3 cellular contexts compared by ENCODE assay signal in the genomic region with DNA sequence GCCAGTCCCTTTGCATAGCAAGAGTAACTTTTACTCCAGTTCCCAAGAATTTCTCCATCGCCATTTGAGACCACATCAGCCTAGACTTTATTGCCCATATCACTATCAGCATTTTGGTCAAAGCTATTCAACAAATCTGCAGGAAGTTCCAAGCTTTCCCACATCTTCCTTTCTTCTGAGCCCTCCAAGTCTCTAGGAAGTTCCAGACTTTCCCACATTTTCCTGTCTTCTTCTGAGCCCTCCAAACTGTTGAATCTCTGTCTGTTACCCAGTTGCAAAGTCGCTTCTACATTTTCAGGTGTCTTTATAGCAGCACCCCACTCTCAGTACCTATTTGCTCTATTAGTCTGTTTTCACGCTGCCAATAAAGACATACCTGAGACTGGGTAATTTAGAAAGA.
DNase-seq lines count a peak whose midpoint lies in the region; ATAC-seq, FAIRE-seq and TF ChIP-seq lines count a peak whose summit lies in the region.
"Not testable (repeated sequence)": the region's sequence is repeated elsewhere in the genome, so short reads cannot be mapped to it uniquely, and the experiment has no call there.

No MANE protein-coding gene starts in this region.

- H3K9me3 Mint-ChIP-seq in nephron progenitor cell; progenitor cell of endocrine pancreas (ENCODE audit: low read depth): not testable (repeated sequence)

- WGBS in K562 (ENCODE audit: insufficient coverage, low coverage, missing lambda C conversion rate) = 56% methylated on average over 3 of the region's 3 CpGs

- not testable (repeated sequence) for H3K27me3 Mint-ChIP-seq in nephron progenitor cell (ENCODE audit: low read depth, poor library complexity); progenitor cell of endocrine pancreas

- BruUV-seq in K562 (replicated peaks; lab: Mats Ljungman, UMichigan) = not testable (repeated sequence)

- TF ChIP-seq EP300 in K562 (IDR thresholded peaks at IDR 0.05; ENCODE audit: low read length) = not testable (repeated sequence)

- intact Hi-C loops in K562 (cut with micrococcal nuclease) = not testable (repeated sequence)

- not testable (repeated sequence) for H3K4me2 ChIP-seq in K562 (ENCODE audit: insufficient read depth, low read length)

- H3K9me1 ChIP-seq in K562 (ENCODE audit: control insufficient read depth, insufficient read depth, low read length) = not testable (repeated sequence)

- TF ChIP-seq CTCF in K562 (IDR thresholded peaks at IDR 0.05 in 2 of 3, conservative IDR thresholded peaks at IDR 0.05 in 1 of 3; ENCODE audit: insufficient read depth in 2 of 3, low read depth in 1 of 3, low read length in 3 of 3); nephron progenitor cell (IDR thresholded peaks at IDR 0.05); progenitor cell of endocrine pancreas (IDR thresholded peaks at IDR 0.05; ENCODE audit: unreplicated experiment): not testable (repeated sequence)

- H2AFZ ChIP-seq in K562 (ENCODE audit: low read depth, low read length) = not testable (repeated sequence)

- in situ Hi-C loops in K562 (cut with MboI) = not testable (repeated sequence)

- H3K4me3 ChIP-seq in K562 = not testable (repeated sequence)

- not testable (repeated sequence) for H3K4me1 Mint-ChIP-seq in nephron progenitor cell; progenitor cell of endocrine pancreas (ENCODE audit: low read depth)

- H3K36me3 ChIP-seq in K562 (ENCODE audit: control insufficient read depth, insufficient read depth, low read length) = peaks cover 39% of the 10 kb centered on the region

- not testable (repeated sequence) for H3K4me1 ChIP-seq in K562 (replicated peaks in 1 of 2; ENCODE audit: control insufficient read depth in 2 of 2, insufficient read depth in 2 of 2, low read length in 2 of 2)

- not testable (repeated sequence) for H4K20me1 ChIP-seq in K562 (replicated peaks; ENCODE audit: control insufficient read depth, insufficient read depth, low read length)

- H3K79me2 ChIP-seq in K562 (ENCODE audit: control insufficient read depth, insufficient read depth, low read length) = peaks cover 92% of the 10 kb centered on the region

- H3K27ac Mint-ChIP-seq in nephron progenitor cell = peak overlapping the region; percentile 86
- peak overlapping the region; percentile 84 for H3K27ac Mint-ChIP-seq in progenitor cell of endocrine pancreas

- H3K27me3 ChIP-seq in K562 (ENCODE audit: control insufficient read depth in 2 of 2, insufficient read depth in 2 of 2, low read length in 2 of 2) = not testable (repeated sequence)

- ATAC-seq in K562 = not testable (repeated sequence)

- H3K4me3 Mint-ChIP-seq in nephron progenitor cell; progenitor cell of endocrine pancreas (ENCODE audit: low read depth): not testable (repeated sequence)

- POLR2A ChIA-PET in K562 (lab: Yijun Ruan, JAX) = not testable (repeated sequence)

- H3K9me3 ChIP-seq in K562 (replicated peaks; ENCODE audit: control insufficient read depth, insufficient read depth, low read depth, low read length) = peaks cover 15% of the 10 kb centered on the region

- not testable (repeated sequence) for DNase-seq in K562 (ENCODE audit: extremely low read depth in 1 of 4, low spot score in 3 of 4); nephron progenitor cell; progenitor cell of endocrine pancreas (ENCODE audit: low spot score, unreplicated experiment)

- CTCF ChIA-PET in K562 (lab: Yijun Ruan, JAX; ENCODE audit: low intra/inter-chr PET ratio) = not testable (repeated sequence)

- H3K9ac ChIP-seq in K562 (ENCODE audit: insufficient read depth in 1 of 2, low read depth in 2 of 2, low read length in 2 of 2) = not testable (repeated sequence)

- not testable (repeated sequence) for TF ChIP-seq POLR2A in K562 (conservative IDR thresholded peaks at IDR 0.05)

- not testable (repeated sequence) for H3K36me3 Mint-ChIP-seq in nephron progenitor cell (ENCODE audit: low read depth); progenitor cell of endocrine pancreas (ENCODE audit: insufficient read depth)

- not testable (repeated sequence) for H3K27ac ChIP-seq in K562 (ENCODE audit: extremely low read depth, low read depth, low read length)

- not testable (repeated sequence) for TF ChIP-seq RAD21 in K562 (CRISPR knock-in tag; conservative IDR thresholded peaks at IDR 0.05 in 1 of 2, IDR thresholded peaks at IDR 0.05 in 1 of 2)

- FAIRE-seq in K562 (lab: Jason Lieb, UNC) = not testable (repeated sequence)

TF ChIP-seq in K562, 482 proteins besides CTCF, POLR2A, EP300 and RAD21:
- TF ChIP-seq ZNF75A (CRISPR knock-in tag; IDR thresholded peaks at IDR 0.05) = peak; percentile 95
